21 cellular contexts compared by ENCODE assay signal in the genomic region with DNA sequence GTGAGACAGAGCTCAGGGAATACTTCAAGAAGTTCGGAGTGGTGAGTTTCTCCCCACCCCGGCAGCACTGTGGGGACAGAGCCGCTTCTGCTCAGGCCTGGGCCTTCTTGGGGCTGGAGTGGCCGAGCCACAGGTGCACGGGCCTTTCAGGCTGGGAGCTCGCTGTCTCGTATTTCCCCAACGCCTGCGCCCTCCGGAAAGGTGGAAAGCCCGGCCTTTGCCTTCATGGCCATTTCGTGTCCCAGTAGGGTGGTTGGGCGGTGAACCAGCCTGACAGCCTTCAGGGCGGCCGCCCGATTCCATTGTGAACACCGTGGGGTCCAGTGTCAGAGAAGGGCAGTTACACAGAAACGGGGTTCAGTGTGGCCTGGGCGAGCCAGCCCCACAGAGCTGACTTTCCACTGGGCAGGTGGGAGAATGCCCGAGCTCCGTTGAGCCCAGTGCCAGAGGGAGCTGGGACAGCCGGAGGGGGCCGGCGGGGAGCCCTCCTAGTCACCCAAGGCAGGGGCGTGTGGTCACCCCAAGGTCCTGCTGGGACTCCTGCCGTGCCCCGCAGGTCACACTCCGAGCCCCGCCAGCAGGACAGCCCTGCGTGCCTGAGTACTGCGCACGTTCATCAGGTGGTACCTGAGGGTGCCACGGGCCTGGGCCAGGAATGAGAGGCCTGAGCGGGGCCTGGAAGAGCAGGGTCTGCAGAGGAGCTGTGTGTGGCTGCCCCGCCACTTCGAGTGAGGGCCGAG. TPM values are rescaled to one million over a fixed set of nuclear protein-coding genes. Genes with fewer than 3 reads are reported as not detected.
DNase-seq lines count a peak whose midpoint lies in the region; ATAC-seq and TF ChIP-seq lines count a peak whose summit lies in the region.
"Had no signal": no experiment of that assay in that cellular context is flagged by ENCODE, and none has a peak within 500 bp of the region (broad histone marks: within the 10 kb centered on the region; RNA-seq: fewer than 3 reads in every experiment).

No MANE protein-coding gene starts in this region.

- H3K27me3 Mint-ChIP-seq in natural killer cell (ENCODE audit: low read depth in 2 of 2) (no peaks in the 10 kb centered on the region), nephron progenitor cell (ENCODE audit: low read depth, poor library complexity) (no peaks in the 10 kb centered on the region)
- H3K27me3 Mint-ChIP-seq in natural killer cell treated with Interleukin-12 subunit alpha and Interleukin-12 subunit beta and Interleukin-15 and Interleukin-18, amount 100 ng/mL, for 72 hours, result no peaks in the 10 kb centered on the region

- TF ChIP-seq POLR2A in upper lobe of left lung (IDR thresholded peaks at IDR 0.05), result no peak

- TF ChIP-seq EP300 in upper lobe of left lung (IDR thresholded peaks at IDR 0.05), result no peak

- TF ChIP-seq CTCF in natural killer cell (IDR thresholded peaks at IDR 0.05), result no peak
- TF ChIP-seq CTCF in VCaP (conservative IDR thresholded peaks at IDR 0.05), result no peak
- no peak for TF ChIP-seq CTCF in nephron progenitor cell (IDR thresholded peaks at IDR 0.05)
- TF ChIP-seq CTCF in upper lobe of left lung (IDR thresholded peaks at IDR 0.05), result no peak

- no peak for DNase-seq in natural killer cell
- no peak for DNase-seq in natural killer cell treated with Interleukin-12 subunit alpha and Interleukin-12 subunit beta and Interleukin-15 and Interleukin-18, amount 100 ng/mL, for 72 hours (ENCODE audit: low spot score)
- DNase-seq in nephron progenitor cell, result no peak
- DNase-seq in upper lobe of left lung, result peak in 1 of 2 donors; percentile 69
- DNase-seq: C1 segment of cervical spinal cord, DMS79 treated with DMSO at 0.1 percent for 48 hours, HCEC 1CT, KG1, NCI-H1417, NCI-H187, NCI-H2107, NCI-H2227 treated with DMSO at 0.1 percent for 48 hours, NCI-H510A treated with DMSO at 0.1 percent for 48 hours, NCI-H82, OCI-M1, SHP77 had no signal

- peak overlapping the region; percentile 14; the same call in 1 of the 2 replicates for H3K27ac ChIP-seq in VCaP
- H3K27ac ChIP-seq in upper lobe of left lung, result no peak overlapping the region

- no peaks in the 10 kb centered on the region for H3K9me3 ChIP-seq in upper lobe of left lung

- H3K36me3 Mint-ChIP-seq in natural killer cell (peaks cover 5% of the 10 kb centered on the region), nephron progenitor cell (ENCODE audit: low read depth) (peaks cover 35% of the 10 kb centered on the region)
- H3K36me3 Mint-ChIP-seq in natural killer cell treated with Interleukin-12 subunit alpha and Interleukin-12 subunit beta and Interleukin-15 and Interleukin-18, amount 100 ng/mL, for 72 hours, result peaks cover 16% of the 10 kb centered on the region

- ATAC-seq in natural killer cell (peak in 2 of 3 donors; percentile 13 to 14), upper lobe of left lung (ENCODE audit: low FRiP score in 2 of 2) (peak; percentile 4 to 13), GM18498 (IDR thresholded peaks at IDR 0.05; ENCODE audit: unreplicated experiment) (no peak), HG02870 (IDR thresholded peaks at IDR 0.05; ENCODE audit: unreplicated experiment) (no peak), GM19328 (IDR thresholded peaks at IDR 0.05; ENCODE audit: unreplicated experiment) (no peak)
- ATAC-seq in natural killer cell treated with Interleukin-12 subunit alpha and Interleukin-12 subunit beta and Interleukin-15 and Interleukin-18, amount 100 ng/mL, for 72 hours, result no peak

- 98 to 100% methylated on average over 3 to 37 of the region's 37 CpGs for WGBS in upper lobe of left lung, 2 donors

- H3K4me1 Mint-ChIP-seq in natural killer cell, result peaks cover 19 to 21% of the 10 kb centered on the region in 2 donors
- peaks cover 7 to 20% of the 10 kb centered on the region in 2 donors for H3K4me1 Mint-ChIP-seq in natural killer cell treated with Interleukin-12 subunit alpha and Interleukin-12 subunit beta and Interleukin-15 and Interleukin-18, amount 100 ng/mL, for 72 hours (ENCODE audit: low read depth in 2 of 2)
- H3K4me1 Mint-ChIP-seq in nephron progenitor cell, result peaks cover 85% of the 10 kb centered on the region

- no peaks in the 10 kb centered on the region for H3K27me3 ChIP-seq in upper lobe of left lung

- H3K9me3 Mint-ChIP-seq in natural killer cell (no peaks in the 10 kb centered on the region), nephron progenitor cell (no peaks in the 10 kb centered on the region)
- H3K9me3 Mint-ChIP-seq in natural killer cell treated with Interleukin-12 subunit alpha and Interleukin-12 subunit beta and Interleukin-15 and Interleukin-18, amount 100 ng/mL, for 72 hours, result no peaks in the 10 kb centered on the region

- H3K4me1 ChIP-seq in upper lobe of left lung, result peaks cover 17 to 29% (median 22%) of the 10 kb centered on the region in 4 donors

- no peak overlapping the region for H3K4me3 Mint-ChIP-seq in natural killer cell
- H3K4me3 Mint-ChIP-seq in natural killer cell treated with Interleukin-12 subunit alpha and Interleukin-12 subunit beta and Interleukin-15 and Interleukin-18, amount 100 ng/mL, for 72 hours, result no peak overlapping the region
- H3K4me3 Mint-ChIP-seq in nephron progenitor cell, result peak overlapping the region; percentile 54

- intact Hi-C loops in natural killer cell (cut with micrococcal nuclease), result no loop called here

- peaks cover 37 to 89% (median 82%) of the 10 kb centered on the region in 4 donors for H3K36me3 ChIP-seq in upper lobe of left lung

- H3K27ac Mint-ChIP-seq in natural killer cell (no peak overlapping the region), nephron progenitor cell (peak overlapping the region; percentile 94)
- H3K27ac Mint-ChIP-seq in natural killer cell treated with Interleukin-12 subunit alpha and Interleukin-12 subunit beta and Interleukin-15 and Interleukin-18, amount 100 ng/mL, for 72 hours, result no peak overlapping the region

- H3K4me3 ChIP-seq in upper lobe of left lung, result no peak overlapping the region
- H3K4me3 ChIP-seq: SK-N-MC had no signal

RNA-seq across cellular contexts. Expression of a gene that starts 14.0 kb away (rescaled TPM):
- total RNA-seq in natural killer cell (100 to 1,000 TPM; 166 to 207 (median 170) TPM), upper lobe of left lung (100 to 1,000 TPM in 1 of 6 donors, 10 to 100 TPM in 5; 38.9 to 107 (median 78.7) TPM)
- total RNA-seq in natural killer cell treated with Interleukin-12 subunit alpha and Interleukin-12 subunit beta and Interleukin-15 and Interleukin-18, amount 100 ng/mL, for 72 hours, result 100 to 1,000 TPM; 233 to 282 TPM

RNA-seq across cellular contexts. Expression of a gene that starts 16.8 kb away (rescaled TPM):
- total RNA-seq in natural killer cell (100 to 1,000 TPM; 731 to 872 (median 837) TPM), upper lobe of left lung (1,000 to 10,000 TPM in 5 of 6 donors, 100 to 1,000 TPM in 1; 825 to 2,012 (median 1,317) TPM)
- total RNA-seq in natural killer cell treated with Interleukin-12 subunit alpha and Interleukin-12 subunit beta and Interleukin-15 and Interleukin-18, amount 100 ng/mL, for 72 hours, result 1,000 to 10,000 TPM in 1 of 2 donors, 100 to 1,000 TPM in 1; 757 to 1,081 TPM

RNA-seq across cellular contexts. Expression of a gene that starts 20.0 kb away (rescaled TPM):
- 1 to 10 TPM; 5.1 to 7.5 (median 7.1) TPM for total RNA-seq in natural killer cell
- total RNA-seq in natural killer cell treated with Interleukin-12 subunit alpha and Interleukin-12 subunit beta and Interleukin-15 and Interleukin-18, amount 100 ng/mL, for 72 hours, result 10 to 100 TPM in 1 of 2 donors, 1 to 10 TPM in 1; 5.2 to 15.6 TPM
- total RNA-seq in upper lobe of left lung, result 10 to 100 TPM in 2 of 6 donors, 1 to 10 TPM in 4; 4.0 to 12.1 (median 8.1) TPM

RNA-seq across cellular contexts. Expression of a gene that starts 28.5 kb away (rescaled TPM):
- total RNA-seq in natural killer cell (under 1 TPM; 0.14 to 0.58 (median 0.27) TPM), upper lobe of left lung (1 to 10 TPM in 1 of 6 donors, under 1 TPM in 4, not detected in 1; 0.06 to 1.0 (median 0.11) TPM)
- under 1 TPM; 0.05 to 0.17 TPM for total RNA-seq in natural killer cell treated with Interleukin-12 subunit alpha and Interleukin-12 subunit beta and Interleukin-15 and Interleukin-18, amount 100 ng/mL, for 72 hours

RNA-seq across cellular contexts. Expression of a gene that starts 37.7 kb away (rescaled TPM):
- total RNA-seq in natural killer cell (10 to 100 TPM; 60.8 to 67.9 (median 66.6) TPM), upper lobe of left lung (100 to 1,000 TPM in 4 of 6 donors, 10 to 100 TPM in 2; 38.8 to 121 (median 100) TPM)
- total RNA-seq in natural killer cell treated with Interleukin-12 subunit alpha and Interleukin-12 subunit beta and Interleukin-15 and Interleukin-18, amount 100 ng/mL, for 72 hours, result 10 to 100 TPM; 89.1 to 89.5 TPM

Comparison
In these comparisons a context has a peak if more than half of its experiments do, and no peak if none do; other contexts are left out.
1. ATAC-seq: peak in natural killer cell (2 of 3) and upper lobe of left lung (2 of 2); none in natural killer cell treated with Interleukin-12 subunit alpha and Interleukin-12 subunit beta and Interleukin-15 and Interleukin-18, amount 100 ng/mL, for 72 hours (0 of 2), GM18498 (single experiment), HG02870 (single experiment) and GM19328 (single experiment).